Comparison of ENCODE assay signal across 1 cellular context in the genomic region with DNA sequence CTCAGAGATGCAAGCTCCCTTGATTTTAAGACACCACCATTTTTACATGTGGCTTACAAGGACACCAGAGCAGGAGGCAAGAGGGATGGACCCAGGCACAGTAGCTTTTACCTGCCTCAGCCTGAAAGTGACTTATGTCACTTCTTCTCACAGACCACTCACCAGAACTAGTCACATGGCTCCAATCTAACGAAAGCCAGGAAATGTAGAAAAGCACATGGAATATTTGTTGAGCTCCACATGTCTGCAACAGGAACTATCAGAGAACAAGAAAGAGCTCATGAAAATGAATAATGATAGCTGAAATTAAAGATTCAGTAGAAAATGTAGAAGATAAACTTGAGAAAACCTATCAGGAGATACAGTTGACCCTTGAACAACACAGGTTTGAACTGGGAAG.
TF ChIP-seq lines count a peak whose summit lies in the region.

No MANE protein-coding gene starts in this region.

TF ChIP-seq in GM23338, 12 proteins besides CTCF, POLR2A, EP300 and RAD21 (continued from another document):
- TF ChIP-seq, protein P1, sequence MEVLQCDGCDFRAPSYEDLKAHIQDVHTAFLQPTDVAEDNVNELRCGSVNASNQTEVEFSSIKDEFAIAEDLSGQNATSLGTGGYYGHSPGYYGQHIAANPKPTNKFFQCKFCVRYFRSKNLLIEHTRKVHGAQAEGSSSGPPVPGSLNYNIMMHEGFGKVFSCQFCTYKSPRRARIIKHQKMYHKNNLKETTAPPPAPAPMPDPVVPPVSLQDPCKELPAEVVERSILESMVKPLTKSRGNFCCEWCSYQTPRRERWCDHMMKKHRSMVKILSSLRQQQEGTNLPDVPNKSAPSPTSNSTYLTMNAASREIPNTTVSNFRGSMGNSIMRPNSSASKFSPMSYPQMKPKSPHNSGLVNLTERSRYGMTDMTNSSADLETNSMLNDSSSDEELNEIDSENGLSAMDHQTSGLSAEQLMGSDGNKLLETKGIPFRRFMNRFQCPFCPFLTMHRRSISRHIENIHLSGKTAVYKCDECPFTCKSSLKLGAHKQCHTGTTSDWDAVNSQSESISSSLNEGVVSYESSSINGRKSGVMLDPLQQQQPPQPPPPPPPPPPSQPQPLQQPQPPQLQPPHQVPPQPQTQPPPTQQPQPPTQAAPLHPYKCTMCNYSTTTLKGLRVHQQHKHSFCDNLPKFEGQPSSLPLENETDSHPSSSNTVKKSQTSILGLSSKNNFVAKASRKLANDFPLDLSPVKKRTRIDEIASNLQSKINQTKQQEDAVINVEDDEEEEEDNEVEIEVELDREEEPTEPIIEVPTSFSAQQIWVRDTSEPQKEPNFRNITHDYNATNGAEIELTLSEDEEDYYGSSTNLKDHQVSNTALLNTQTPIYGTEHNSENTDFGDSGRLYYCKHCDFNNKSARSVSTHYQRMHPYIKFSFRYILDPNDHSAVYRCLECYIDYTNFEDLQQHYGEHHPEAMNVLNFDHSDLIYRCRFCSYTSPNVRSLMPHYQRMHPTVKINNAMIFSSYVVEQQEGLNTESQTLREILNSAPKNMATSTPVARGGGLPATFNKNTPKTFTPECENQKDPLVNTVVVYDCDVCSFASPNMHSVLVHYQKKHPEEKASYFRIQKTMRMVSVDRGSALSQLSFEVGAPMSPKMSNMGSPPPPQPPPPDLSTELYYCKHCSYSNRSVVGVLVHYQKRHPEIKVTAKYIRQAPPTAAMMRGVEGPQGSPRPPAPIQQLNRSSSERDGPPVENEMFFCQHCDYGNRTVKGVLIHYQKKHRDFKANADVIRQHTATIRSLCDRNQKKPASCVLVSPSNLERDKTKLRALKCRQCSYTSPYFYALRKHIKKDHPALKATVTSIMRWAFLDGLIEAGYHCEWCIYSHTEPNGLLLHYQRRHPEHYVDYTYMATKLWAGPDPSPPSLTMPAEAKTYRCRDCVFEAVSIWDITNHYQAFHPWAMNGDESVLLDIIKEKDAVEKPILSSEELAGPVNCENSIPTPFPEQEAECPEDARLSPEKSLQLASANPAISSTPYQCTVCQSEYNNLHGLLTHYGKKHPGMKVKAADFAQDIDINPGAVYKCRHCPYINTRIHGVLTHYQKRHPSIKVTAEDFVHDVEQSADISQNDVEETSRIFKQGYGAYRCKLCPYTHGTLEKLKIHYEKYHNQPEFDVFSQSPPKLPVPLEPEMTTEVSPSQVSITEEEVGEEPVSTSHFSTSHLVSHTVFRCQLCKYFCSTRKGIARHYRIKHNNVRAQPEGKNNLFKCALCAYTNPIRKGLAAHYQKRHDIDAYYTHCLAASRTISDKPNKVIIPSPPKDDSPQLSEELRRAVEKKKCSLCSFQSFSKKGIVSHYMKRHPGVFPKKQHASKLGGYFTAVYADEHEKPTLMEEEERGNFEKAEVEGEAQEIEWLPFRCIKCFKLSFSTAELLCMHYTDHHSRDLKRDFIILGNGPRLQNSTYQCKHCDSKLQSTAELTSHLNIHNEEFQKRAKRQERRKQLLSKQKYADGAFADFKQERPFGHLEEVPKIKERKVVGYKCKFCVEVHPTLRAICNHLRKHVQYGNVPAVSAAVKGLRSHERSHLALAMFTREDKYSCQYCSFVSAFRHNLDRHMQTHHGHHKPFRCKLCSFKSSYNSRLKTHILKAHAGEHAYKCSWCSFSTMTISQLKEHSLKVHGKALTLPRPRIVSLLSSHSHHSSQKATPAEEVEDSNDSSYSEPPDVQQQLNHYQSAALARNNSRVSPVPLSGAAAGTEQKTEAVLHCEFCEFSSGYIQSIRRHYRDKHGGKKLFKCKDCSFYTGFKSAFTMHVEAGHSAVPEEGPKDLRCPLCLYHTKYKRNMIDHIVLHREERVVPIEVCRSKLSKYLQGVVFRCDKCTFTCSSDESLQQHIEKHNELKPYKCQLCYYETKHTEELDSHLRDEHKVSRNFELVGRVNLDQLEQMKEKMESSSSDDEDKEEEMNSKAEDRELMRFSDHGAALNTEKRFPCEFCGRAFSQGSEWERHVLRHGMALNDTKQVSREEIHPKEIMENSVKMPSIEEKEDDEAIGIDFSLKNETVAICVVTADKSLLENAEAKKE (CRISPR knock-in tag; IDR thresholded peaks at IDR 0.05) = no peak
- no peak for TF ChIP-seq ZNF114 (CRISPR knock-in tag; IDR thresholded peaks at IDR 0.05)
- no peak for TF ChIP-seq CREB1 (CRISPR knock-in tag; IDR thresholded peaks at IDR 0.05; ENCODE audit: low read depth)
- TF ChIP-seq POLR2AphosphoS5 (IDR thresholded peaks at IDR 0.05; ENCODE audit: low read depth) = no peak
- TF ChIP-seq, protein P2, sequence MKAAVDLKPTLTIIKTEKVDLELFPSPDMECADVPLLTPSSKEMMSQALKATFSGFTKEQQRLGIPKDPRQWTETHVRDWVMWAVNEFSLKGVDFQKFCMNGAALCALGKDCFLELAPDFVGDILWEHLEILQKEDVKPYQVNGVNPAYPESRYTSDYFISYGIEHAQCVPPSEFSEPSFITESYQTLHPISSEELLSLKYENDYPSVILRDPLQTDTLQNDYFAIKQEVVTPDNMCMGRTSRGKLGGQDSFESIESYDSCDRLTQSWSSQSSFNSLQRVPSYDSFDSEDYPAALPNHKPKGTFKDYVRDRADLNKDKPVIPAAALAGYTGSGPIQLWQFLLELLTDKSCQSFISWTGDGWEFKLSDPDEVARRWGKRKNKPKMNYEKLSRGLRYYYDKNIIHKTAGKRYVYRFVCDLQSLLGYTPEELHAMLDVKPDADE (IDR thresholded peaks at IDR 0.05) = no peak
- no peak for TF ChIP-seq NANOG (IDR thresholded peaks at IDR 0.05; ENCODE audit: borderline replicate concordance)
